9 cellular contexts compared by ENCODE assay signal in the genomic region with DNA sequence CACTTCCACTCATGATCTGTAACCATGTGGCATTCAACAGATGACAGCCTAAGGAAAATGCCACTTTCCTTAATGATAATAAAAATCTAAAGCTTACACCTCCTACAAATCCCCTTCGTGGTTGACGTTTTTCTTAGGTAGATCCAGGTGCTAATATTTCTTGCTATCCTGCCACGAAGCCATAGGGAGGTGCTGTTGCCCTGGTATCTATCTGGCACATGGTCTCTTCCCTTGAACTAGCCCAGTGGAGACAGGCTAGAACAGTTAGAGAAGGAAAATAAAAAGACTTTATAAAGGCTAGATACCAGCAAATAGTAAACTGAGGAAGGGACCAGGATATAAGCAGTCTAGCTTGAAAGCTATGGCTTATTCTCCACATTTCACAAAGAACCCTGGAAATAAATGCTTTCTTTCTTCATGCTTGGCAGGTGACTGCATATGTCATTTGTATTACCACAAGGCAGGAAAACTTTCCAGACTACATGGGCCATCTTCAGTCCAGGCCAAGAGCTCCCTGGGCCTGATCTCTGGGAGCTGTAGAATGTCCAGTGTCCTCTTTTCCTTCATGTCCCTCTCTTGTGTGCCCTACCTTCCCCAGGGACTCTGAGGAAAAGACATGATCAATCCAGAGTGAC. TPM values are rescaled to one million over a fixed set of nuclear protein-coding genes. Genes with fewer than 3 reads are reported as not detected.
A peak's percentile ranks its signal among the peaks of the same experiment; 100 is the strongest.
DNase-seq lines count a peak whose midpoint lies in the region; TF ChIP-seq lines count a peak whose summit lies in the region.
"Had no signal": no experiment of that assay in that cellular context is flagged by ENCODE, and none has a peak within 500 bp of the region (broad histone marks: within the 10 kb centered on the region; RNA-seq: fewer than 3 reads in every experiment).

No MANE protein-coding gene starts in this region.

- H3K79me2 ChIP-seq in SU-DHL-6 (ENCODE audit: insufficient read depth, low read length) = no peaks in the 10 kb centered on the region

- H3K4me2 ChIP-seq in SU-DHL-6 (ENCODE audit: low read depth, low read length, poor library complexity, severe bottlenecking) = no peak overlapping the region

- H3K9me3 ChIP-seq in SU-DHL-6 (ENCODE audit: insufficient read depth, low read length) = no peaks in the 10 kb centered on the region
- no peaks in the 10 kb centered on the region for H3K9me3 ChIP-seq in ascending aorta

- H3K27ac Mint-ChIP-seq in immature natural killer cell = no peak overlapping the region

- H3F3A ChIP-seq in SU-DHL-6 (ENCODE audit: insufficient read depth) = no peaks in the 10 kb centered on the region

- H3K27me3 ChIP-seq in SU-DHL-6 (ENCODE audit: low read length) (no peaks in the 10 kb centered on the region), ascending aorta (no peaks in the 10 kb centered on the region)
- H3K27me3 ChIP-seq: BLaER1 treated with 17β-estradiol and CSF1 and Interleukin-3, amounts not matched to agents 10 nM and 100 nM had no signal

- H3K27ac ChIP-seq in SU-DHL-6 (ENCODE audit: low read depth, low read length) (no peak overlapping the region), ascending aorta (no peak overlapping the region)

- TF ChIP-seq CTCF in SU-DHL-6 (IDR thresholded peaks at IDR 0.05; ENCODE audit: insufficient read depth, low read length, poor library complexity, severe bottlenecking) = peak; percentile 26
- no peak for TF ChIP-seq CTCF in ascending aorta (IDR thresholded peaks at IDR 0.05)

- no peaks in the 10 kb centered on the region for H3K36me3 Mint-ChIP-seq in immature natural killer cell

- no peaks in the 10 kb centered on the region for H3K9me2 ChIP-seq in SU-DHL-6 (replicated peaks; ENCODE audit: insufficient read depth, low read length)

- H3K4me3 ChIP-seq in SU-DHL-6 (ENCODE audit: insufficient read depth, low read length, poor library complexity, severe bottlenecking) (no peak overlapping the region), ascending aorta (no peak overlapping the region)
- H3K4me3 ChIP-seq: BLaER1 treated with 17β-estradiol and CSF1 and Interleukin-3, amounts not matched to agents 10 nM and 100 nM had no signal

- DNase-seq in SIG-M5 treated with dmso at 0.1 percent for 504 hours (lab: John Stamatoyannopoulos, UW; ENCODE audit: unreplicated experiment) (peak; percentile 43), SIG-M5 (lab: John Stamatoyannopoulos, UW) (no peak), M059J (ENCODE audit: low read depth) (peak; percentile 7), kidney glomerular epithelial cell (lab: John Stamatoyannopoulos, UW) (peak; percentile 18), ascending aorta (ENCODE audit: low spot score in 2 of 2) (no peak), ecto neural progenitor cell (ENCODE audit: low spot score) (no peak), immature natural killer cell (no peak)

- H3K4me1 Mint-ChIP-seq in immature natural killer cell = no peaks in the 10 kb centered on the region

- peaks cover 0 to 6% (median 6%) of the 10 kb centered on the region in 3 donors for H3K27me3 Mint-ChIP-seq in immature natural killer cell (ENCODE audit: low read depth in 3 of 3)

- H3K4me1 ChIP-seq in ascending aorta = no peaks in the 10 kb centered on the region

- no peak overlapping the region for H3K9ac ChIP-seq in SU-DHL-6 (ENCODE audit: low read length)
- H3K9ac ChIP-seq: BLaER1 treated with 17β-estradiol and CSF1 and Interleukin-3, amounts not matched to agents 10 nM and 100 nM had no signal

- peaks cover 0 to 2% (median 0%) of the 10 kb centered on the region in 6 donors for H3K9me3 Mint-ChIP-seq in immature natural killer cell

- intact Hi-C loops in ascending aorta (cut with DNase I) = no loop called here

- H2AFZ ChIP-seq in SU-DHL-6 (ENCODE audit: low read depth, low read length, severe bottlenecking) = no peak overlapping the region

- H3K36me3 ChIP-seq in SU-DHL-6 (ENCODE audit: low read length) = no peaks in the 10 kb centered on the region
- no peaks in the 10 kb centered on the region for H3K36me3 ChIP-seq in ascending aorta
- H3K36me3 ChIP-seq: BLaER1 treated with 17β-estradiol and CSF1 and Interleukin-3, amounts not matched to agents 10 nM and 100 nM had no signal

- no peak overlapping the region for H3K4me3 Mint-ChIP-seq in immature natural killer cell

- H4K20me1 ChIP-seq in SU-DHL-6 (ENCODE audit: low read depth, low read length) = no peaks in the 10 kb centered on the region
- H4K20me1 ChIP-seq: BLaER1 treated with 17β-estradiol and CSF1 and Interleukin-3, amounts not matched to agents 10 nM and 100 nM had no signal

RNA-seq across cellular contexts. Expression of a gene that starts 15.3 kb away (rescaled TPM):
- not detected in 2 replicates for total RNA-seq in M059J (2014; rRNA removed; shearing (Covaris generic))
- total RNA-seq in ascending aorta = not detected
- polyA plus RNA-seq in immature natural killer cell = not detected

Comparison
In these comparisons a context has a peak if more than half of its experiments do, and no peak if none do; other contexts are left out.
1. DNase-seq: peak in SIG-M5 treated with dmso at 0.1 percent for 504 hours (single experiment), M059J (single experiment) and kidney glomerular epithelial cell (single experiment); none in SIG-M5 (single experiment), ascending aorta (0 of 2), ecto neural progenitor cell (single experiment) and immature natural killer cell (0 of 3).